2 cellular contexts compared by ENCODE assay signal in genomic region chr19:1555802-1556638, GRCh38.
A peak's percentile ranks its signal among the peaks of the same experiment; 100 is the strongest.
TF ChIP-seq lines count a peak whose summit lies in the region.

No MANE protein-coding gene starts in this region.

TF ChIP-seq in K562, 482 proteins besides CTCF, POLR2A, EP300 and RAD21:
- no peak for TF ChIP-seq MBD1 (CRISPR knock-in tag; IDR thresholded peaks at IDR 0.05)
- no peak for TF ChIP-seq HDGF (IDR thresholded peaks at IDR 0.05)
- TF ChIP-seq ZBTB33 (CRISPR knock-in tag; IDR thresholded peaks at IDR 0.05) = peak; percentile 94
TF ChIP-seq in K562: peak in this region for 1.

TF ChIP-seq in neural cell, 6 proteins besides CTCF, POLR2A, EP300 and RAD21:
- TF ChIP-seq SMC3 (conservative IDR thresholded peaks at IDR 0.05; ENCODE audit: poor library complexity) (no peak), POLR2AphosphoS5 (IDR thresholded peaks at IDR 0.05) (peak; percentile 3), TAF1 (IDR thresholded peaks at IDR 0.05; ENCODE audit: low read depth) (no peak), REST (IDR thresholded peaks at IDR 0.05; ENCODE audit: borderline replicate concordance) (no peak)
